ENCODE assay signal across 8 cellular contexts in genomic region chr20:53943522-53944291, GRCh38.
A peak's percentile ranks its signal among the peaks of the same experiment; 100 is the strongest.
DNase-seq lines count a peak whose midpoint lies in the region; ATAC-seq, FAIRE-seq and TF ChIP-seq lines count a peak whose summit lies in the region.

No MANE protein-coding gene starts in this region.

- no peaks in the 10 kb centered on the region for H3K27me3 Mint-ChIP-seq in activated naive CD8-positive, alpha-beta T cell
- H3K27me3 Mint-ChIP-seq in type B pancreatic cell: no peaks in the 10 kb centered on the region

- DNase-seq in left ventricle myocardium inferior (no peak), left cardiac atrium (no peak), NOMO-1 treated with DMSO at 0.1 percent for 48 hours (lab: John Stamatoyannopoulos, UW; ENCODE audit: unreplicated experiment) (peak; percentile 31), kidney (no peak), type B pancreatic cell (ENCODE audit: extremely low spot score, unreplicated experiment) (no peak), C1 segment of cervical spinal cord (lab: John Stamatoyannopoulos, UW) (no peak)

- H3K4me3 Mint-ChIP-seq in activated naive CD8-positive, alpha-beta T cell: peak overlapping the region; percentile 58
- H3K4me3 Mint-ChIP-seq in type B pancreatic cell: no peak overlapping the region

- peak overlapping the region in 1 of 2 donors; percentile 17 for H3K9ac ChIP-seq in kidney (ENCODE audit: low read length in 2 of 2)

- no peak for FAIRE-seq in kidney (lab: Jason Lieb, UNC)

- H3K4me3 ChIP-seq in left ventricle myocardium inferior (peak overlapping the region; percentile 46), kidney (ENCODE audit: low read length in 2 of 2) (peak overlapping the region; percentile 38 to 41)

- H3K27me3 ChIP-seq in left ventricle myocardium inferior (ENCODE audit: low read depth): no peaks in the 10 kb centered on the region

- no peaks in the 10 kb centered on the region for H3K36me3 ChIP-seq in left ventricle myocardium inferior
- no peaks in the 10 kb centered on the region for H3K36me3 ChIP-seq in kidney (ENCODE audit: control insufficient read depth in 1 of 2, insufficient read depth in 2 of 2, low read length in 2 of 2)

- peak overlapping the region; percentile 50 for H3K27ac Mint-ChIP-seq in activated naive CD8-positive, alpha-beta T cell
- no peak overlapping the region for H3K27ac Mint-ChIP-seq in type B pancreatic cell

- H3K4me1 ChIP-seq in left ventricle myocardium inferior (peaks cover 53% of the 10 kb centered on the region), kidney (ENCODE audit: control insufficient read depth in 1 of 2, insufficient read depth in 1 of 2, low read depth in 1 of 2, low read length in 2 of 2) (peaks cover 11 to 15% of the 10 kb centered on the region in 2 donors)

- H3K27ac ChIP-seq in left ventricle myocardium inferior (replicated peaks) (no peak overlapping the region), kidney (ENCODE audit: low read depth in 2 of 2, low read length in 2 of 2) (no peak overlapping the region)

- H3K36me3 Mint-ChIP-seq in activated naive CD8-positive, alpha-beta T cell: no peaks in the 10 kb centered on the region
- no peaks in the 10 kb centered on the region for H3K36me3 Mint-ChIP-seq in type B pancreatic cell

- H3K9me3 ChIP-seq in left ventricle myocardium inferior (replicated peaks) (no peaks in the 10 kb centered on the region), kidney (ENCODE audit: control insufficient read depth in 1 of 2, low read length in 2 of 2) (no peaks in the 10 kb centered on the region)

- no peaks in the 10 kb centered on the region for H3K9me3 Mint-ChIP-seq in activated naive CD8-positive, alpha-beta T cell (ENCODE audit: low read depth)
- no peaks in the 10 kb centered on the region for H3K9me3 Mint-ChIP-seq in type B pancreatic cell

- peaks cover 47% of the 10 kb centered on the region for H3K4me1 Mint-ChIP-seq in activated naive CD8-positive, alpha-beta T cell (ENCODE audit: low read depth)
- peaks cover 29% of the 10 kb centered on the region for H3K4me1 Mint-ChIP-seq in type B pancreatic cell (ENCODE audit: unreplicated experiment)

- TF ChIP-seq CTCF in left ventricle myocardium inferior (IDR thresholded peaks at IDR 0.05; ENCODE audit: borderline replicate concordance) (peak; percentile 72), kidney (IDR thresholded peaks at IDR 0.05; ENCODE audit: borderline replicate concordance, extremely low read depth, insufficient read depth) (peak; percentile 44), type B pancreatic cell (conservative IDR thresholded peaks at IDR 0.05) (peak; percentile 82)

- intact Hi-C loops in left ventricle myocardium inferior (cut with micrococcal nuclease): loop anchor here (5.0 to 10.0 kb wide), 2 partner anchors 121 to 366 kb away; no protein-coding TSS in a partner anchor
- intact Hi-C loops in left cardiac atrium (cut with DNase I): loop anchor here in 1 of 2 donors (10.0 kb wide), 1 partner anchor 121 kb away; no protein-coding TSS in a partner anchor
- intact Hi-C loops in kidney (cut with DNase I): no loop called here

- ATAC-seq in left cardiac atrium: no peak
- no peak for ATAC-seq in GM19023 (IDR thresholded peaks at IDR 0.05; ENCODE audit: unreplicated experiment)
